Comparison of ENCODE assay signal across 28 cellular contexts in genomic region chr22:44893731-44894080, GRCh38.
A peak's percentile ranks its signal among the peaks of the same experiment; 100 is the strongest.
DNase-seq lines count a peak whose midpoint lies in the region; ATAC-seq, FAIRE-seq and TF ChIP-seq lines count a peak whose summit lies in the region.
"Had no signal": no experiment of that assay in that cellular context is flagged by ENCODE, and none has a peak within 500 bp of the region (broad histone marks: within the 10 kb centered on the region; RNA-seq: fewer than 3 reads in every experiment).

No MANE protein-coding gene starts in this region.

- no peak overlapping the region for H3K4me3 Mint-ChIP-seq in osteocyte (ENCODE audit: unreplicated experiment)
- H3K4me3 Mint-ChIP-seq: CD14-positive monocyte; CD8-positive, alpha-beta memory T cell had no signal

- no peak for ATAC-seq in HG03439 (IDR thresholded peaks at IDR 0.05; ENCODE audit: unreplicated experiment)
- no peak for ATAC-seq in GM21825 (IDR thresholded peaks at IDR 0.05; ENCODE audit: unreplicated experiment)
- ATAC-seq: GM12878, HCT116, Right ventricle myocardium inferior had no signal

- peak; percentile 4 for DNase-seq in activated CD4-positive, CD25-positive, alpha-beta regulatory T cell treated with anti-CD3 and anti-CD28 coated beads, Interleukin-2, amount 50 U/mL, for 72 hours
- no peak for DNase-seq in activated CD4-positive, CD25-positive, alpha-beta regulatory T cell (lab: John Stamatoyannopoulos, UW)
- DNase-seq in islet precursor cell: peak; percentile 40
- DNase-seq in osteocyte (ENCODE audit: extremely low spot score, unreplicated experiment): peak; percentile 69
- DNase-seq in urothelium cell line (ENCODE audit: low spot score): no peak
- DNase-seq: BE2C; CD8-positive, alpha-beta memory T cell; DMS 273 treated with DMSO at 0.1 percent for 48 hours; DMS79; EL; GDM1; KBM-7; MV-4-11; NCI-H1105; NCI-H1436 treated with DMSO at 0.1 percent for 48 hours; NCI-H1930; NCI-H446; NCI-H524 treated with DMSO at 0.1 percent for 48 hours; NCI-H774; NK-92 treated with Interleukin-12 subunit alpha and Interleukin-12 subunit beta, amount 100 ng/mL, for 24 hours; PC-9; SJCRH30 had no signal

- H3K4me1 Mint-ChIP-seq in osteocyte (ENCODE audit: unreplicated experiment): no peaks in the 10 kb centered on the region
- H3K4me1 Mint-ChIP-seq: CD14-positive monocyte; CD8-positive, alpha-beta memory T cell had no signal

- H3K27ac Mint-ChIP-seq in osteocyte (ENCODE audit: unreplicated experiment): no peak overlapping the region
- H3K27ac Mint-ChIP-seq: CD14-positive monocyte; CD8-positive, alpha-beta memory T cell had no signal

- H3K9me3 Mint-ChIP-seq in osteocyte (ENCODE audit: unreplicated experiment): no peaks in the 10 kb centered on the region
- H3K9me3 Mint-ChIP-seq: CD8-positive, alpha-beta memory T cell had no signal

- no peaks in the 10 kb centered on the region for H3K36me3 Mint-ChIP-seq in osteocyte (ENCODE audit: unreplicated experiment)
- H3K36me3 Mint-ChIP-seq: CD14-positive monocyte; CD8-positive, alpha-beta memory T cell had no signal

- no peaks in the 10 kb centered on the region for H3K27me3 Mint-ChIP-seq in osteocyte (ENCODE audit: unreplicated experiment)

- no peak for TF ChIP-seq CTCF in osteocyte (IDR thresholded peaks at IDR 0.05)

- no peak for FAIRE-seq in urothelium cell line (lab: Jason Lieb, UNC)
- FAIRE-seq: GM12878 had no signal

Comparison
In these comparisons a context has a peak if more than half of its experiments do, and no peak if none do; other contexts are left out.
1. DNase-seq: peak in activated CD4-positive, CD25-positive, alpha-beta regulatory T cell treated with anti-CD3 and anti-CD28 coated beads, Interleukin-2, amount 50 U/mL, for 72 hours (single experiment), islet precursor cell (single experiment) and osteocyte (single experiment); none in activated CD4-positive, CD25-positive, alpha-beta regulatory T cell (0 of 4) and urothelium cell line (single experiment).